ENCODE assay signal across 1 cellular context in the genomic region with DNA sequence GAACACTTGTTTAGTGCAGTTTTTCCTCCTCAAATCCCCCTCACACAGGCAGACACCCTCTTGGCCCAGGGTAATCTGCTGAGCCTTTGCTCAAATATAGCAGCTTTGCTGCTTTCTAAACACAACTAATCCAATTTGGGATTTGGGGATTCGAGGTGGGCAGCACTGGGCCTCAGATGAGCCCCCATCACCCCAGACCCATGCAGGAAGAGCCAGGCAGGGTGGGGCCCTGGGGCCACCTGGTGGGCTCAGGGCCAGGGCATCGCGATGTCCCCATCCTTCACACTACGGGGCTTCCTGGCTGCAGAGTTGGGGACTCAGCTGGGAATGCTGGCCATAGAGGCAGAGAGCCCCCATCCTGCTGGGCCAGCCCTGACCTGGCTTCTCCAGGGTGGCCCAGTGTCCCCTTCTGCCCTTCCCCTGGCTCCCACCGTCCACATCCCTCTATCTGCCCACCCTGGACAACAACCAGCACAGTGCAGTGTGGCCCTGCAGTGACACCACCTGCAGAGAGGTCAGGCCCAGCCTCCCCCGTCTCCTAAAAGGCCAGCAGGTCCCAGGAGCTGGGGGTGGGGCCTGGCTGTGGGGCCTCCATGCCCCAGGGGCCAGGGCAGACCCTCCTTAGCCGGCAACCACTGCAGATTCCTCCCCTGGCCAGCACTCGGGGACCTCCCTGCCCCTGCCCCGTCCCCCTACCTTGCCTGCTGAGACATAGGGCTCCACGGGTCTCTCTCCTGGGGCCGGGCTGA.
TF ChIP-seq lines count a peak whose summit lies in the region.

No MANE protein-coding gene starts in this region.

TF ChIP-seq in H1, 55 proteins besides CTCF, POLR2A, EP300 and RAD21:
- TF ChIP-seq USF2 (IDR thresholded peaks at IDR 0.05; ENCODE audit: low read length) = no peak
- TF ChIP-seq BACH1 (IDR thresholded peaks at IDR 0.05; ENCODE audit: low read length) = no peak
- TF ChIP-seq, protein P1, sequence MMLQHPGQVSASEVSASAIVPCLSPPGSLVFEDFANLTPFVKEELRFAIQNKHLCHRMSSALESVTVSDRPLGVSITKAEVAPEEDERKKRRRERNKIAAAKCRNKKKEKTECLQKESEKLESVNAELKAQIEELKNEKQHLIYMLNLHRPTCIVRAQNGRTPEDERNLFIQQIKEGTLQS (IDR thresholded peaks at IDR 0.05; ENCODE audit: insufficient read depth, low read depth, low read length) = no peak
- TF ChIP-seq SUZ12 (IDR thresholded peaks at IDR 0.05; ENCODE audit: low read length) = no peak
- no peak for TF ChIP-seq NRF1 (IDR thresholded peaks at IDR 0.05; ENCODE audit: low read depth, low read length)
- TF ChIP-seq RNF2 (IDR thresholded peaks at IDR 0.05; ENCODE audit: borderline replicate concordance, low read depth, low read length, missing control alignments, poor library complexity, severe bottlenecking) = no peak
- TF ChIP-seq POLR2AphosphoS5 (IDR thresholded peaks at IDR 0.05; ENCODE audit: low read depth, low read length) = no peak
- no peak for TF ChIP-seq TAF7 (optimal IDR thresholded peaks at IDR 0.05; ENCODE audit: borderline replicate concordance, low read depth, low read length)
- no peak for TF ChIP-seq TAF1 (IDR thresholded peaks at IDR 0.05; ENCODE audit: low read depth, low read length)
- TF ChIP-seq MAX (IDR thresholded peaks at IDR 0.05) = no peak
- no peak for TF ChIP-seq ZNF274 (IDR thresholded peaks at IDR 0.05; ENCODE audit: borderline replicate concordance, extremely low read depth, low read length)
- TF ChIP-seq GABPA (IDR thresholded peaks at IDR 0.05; ENCODE audit: borderline replicate concordance, insufficient read depth, low read length) = no peak
TF ChIP-seq in H1: peak in this region for 0.
